1 cellular context compared by ENCODE assay signal in the genomic region with DNA sequence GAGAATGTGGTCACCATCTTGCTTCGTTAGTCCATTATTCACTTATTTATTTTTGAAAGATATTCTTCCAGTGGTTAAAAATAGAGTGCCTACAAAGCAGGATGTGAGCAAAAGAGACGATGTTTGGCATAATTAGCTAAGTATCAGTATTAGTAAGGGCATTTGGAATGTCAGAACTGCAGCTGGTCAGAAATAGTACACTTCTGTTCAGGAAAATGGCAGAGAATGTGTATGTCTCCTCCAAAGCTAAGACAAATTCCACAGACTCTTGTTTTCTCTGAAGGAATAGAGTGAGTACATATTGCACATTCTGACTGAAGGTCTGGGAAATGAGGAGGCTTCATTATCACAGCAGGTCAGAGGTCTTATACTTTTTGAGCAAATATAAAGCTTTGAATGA.
TF ChIP-seq lines count a peak whose summit lies in the region.

No MANE protein-coding gene starts in this region.

TF ChIP-seq in IMR-90, 13 proteins besides CTCF, POLR2A, EP300 and RAD21:
- no peak for TF ChIP-seq NFE2L2 (IDR thresholded peaks at IDR 0.05; ENCODE audit: low read depth, low read length)
- TF ChIP-seq ELK1 (IDR thresholded peaks at IDR 0.05; ENCODE audit: borderline replicate concordance, low read depth, low read length) = no peak
- no peak for TF ChIP-seq MAFK (IDR thresholded peaks at IDR 0.05; ENCODE audit: low read depth, low read length)
- TF ChIP-seq MAZ (IDR thresholded peaks at IDR 0.05; ENCODE audit: borderline replicate concordance, low read depth, low read length) = no peak
- no peak for TF ChIP-seq RCOR1 (IDR thresholded peaks at IDR 0.05; ENCODE audit: insufficient replicate concordance, low read length)
- no peak for TF ChIP-seq RFX5 (IDR thresholded peaks at IDR 0.05; ENCODE audit: low read depth, low read length)
- TF ChIP-seq MXI1 (IDR thresholded peaks at IDR 0.05; ENCODE audit: borderline replicate concordance, low read depth, low read length) = no peak
- TF ChIP-seq BHLHE40 (IDR thresholded peaks at IDR 0.05; ENCODE audit: low read depth, low read length) = no peak
- TF ChIP-seq FOS (IDR thresholded peaks at IDR 0.05; ENCODE audit: low read depth, low read length) = no peak
- no peak for TF ChIP-seq SMC3 (IDR thresholded peaks at IDR 0.05; ENCODE audit: low read depth, low read length)
- TF ChIP-seq, protein P1, sequence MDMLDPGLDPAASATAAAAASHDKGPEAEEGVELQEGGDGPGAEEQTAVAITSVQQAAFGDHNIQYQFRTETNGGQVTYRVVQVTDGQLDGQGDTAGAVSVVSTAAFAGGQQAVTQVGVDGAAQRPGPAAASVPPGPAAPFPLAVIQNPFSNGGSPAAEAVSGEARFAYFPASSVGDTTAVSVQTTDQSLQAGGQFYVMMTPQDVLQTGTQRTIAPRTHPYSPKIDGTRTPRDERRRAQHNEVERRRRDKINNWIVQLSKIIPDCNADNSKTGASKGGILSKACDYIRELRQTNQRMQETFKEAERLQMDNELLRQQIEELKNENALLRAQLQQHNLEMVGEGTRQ (IDR thresholded peaks at IDR 0.05; ENCODE audit: low read depth, low read length) = no peak
- no peak for TF ChIP-seq CHD1 (IDR thresholded peaks at IDR 0.05; ENCODE audit: low read depth, low read length)
- no peak for TF ChIP-seq CEBPB (IDR thresholded peaks at IDR 0.05; ENCODE audit: low read depth, low read length)
